ENCODE assay signal across 17 cellular contexts in the genomic region with DNA sequence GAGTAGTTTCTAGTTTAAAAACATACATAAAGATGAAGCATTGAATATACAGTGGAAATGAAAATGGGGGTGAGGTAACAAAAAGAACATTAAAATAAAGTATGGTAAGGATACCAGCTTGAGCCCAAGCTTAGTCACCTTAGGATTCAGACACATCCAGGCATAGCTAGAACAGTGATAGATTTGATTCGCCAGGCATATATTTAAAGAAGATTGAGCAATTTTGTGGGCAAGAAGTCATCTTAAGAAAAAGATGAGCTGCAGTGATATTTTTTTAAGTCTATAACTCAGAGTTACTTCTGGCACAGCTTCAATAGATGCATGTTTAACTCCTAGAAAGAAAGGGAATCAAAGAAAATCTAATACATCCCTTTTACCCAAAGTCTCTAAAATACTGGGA.
"Had no signal": no experiment of that assay in that cellular context is flagged by ENCODE, and none has a peak within 500 bp of the region (broad histone marks: within the 10 kb centered on the region; RNA-seq: fewer than 3 reads in every experiment).

No MANE protein-coding gene starts in this region.

- H3K27me3 Mint-ChIP-seq: activated CD4-positive, alpha-beta memory T cell treated with anti-CD3 and anti-CD28 coated beads, Interleukin-2, amount 10 ng/mL, durations not matched to agents 7 days and 5 days; activated CD4-positive, alpha-beta T cell treated with anti-CD3 and anti-CD28 coated beads for 36 hours; effector memory CD8-positive, alpha-beta T cell had no signal

- H3K4me1 ChIP-seq: heart right ventricle, left ventricle myocardium inferior, tibial artery had no signal

- H3K27me3 ChIP-seq: heart right ventricle, neural progenitor cell, ovary, tibial artery had no signal

- H3K27ac ChIP-seq: heart right ventricle, left ventricle myocardium inferior, neural progenitor cell, ovary, tibial artery, VCaP had no signal

- H3K9me3 ChIP-seq: heart right ventricle, left ventricle myocardium inferior, ovary, tibial artery had no signal

- H3K9me3 Mint-ChIP-seq: activated CD4-positive, alpha-beta memory T cell treated with anti-CD3 and anti-CD28 coated beads, Interleukin-2, amount 10 ng/mL, durations not matched to agents 7 days and 5 days; neural progenitor cell had no signal

- ATAC-seq: activated CD4-positive, alpha-beta T cell treated with anti-CD3 and anti-CD28 coated beads for 36 hours; effector memory CD8-positive, alpha-beta T cell; heart right ventricle; stimulated activated effector memory CD8-positive, alpha-beta T cell treated with anti-CD3 and anti-CD28 coated beads, Interleukin-12 subunit alpha, Interleukin-12 subunit beta, amount 100 ng/mL, for 72 hours had no signal

- H3K4me3 ChIP-seq: heart right ventricle, left ventricle myocardium inferior, neural progenitor cell, ovary, tibial artery had no signal

- H3K4me3 Mint-ChIP-seq: activated CD4-positive, alpha-beta memory T cell treated with anti-CD3 and anti-CD28 coated beads, Interleukin-2, amount 10 ng/mL, durations not matched to agents 7 days and 5 days; activated CD4-positive, alpha-beta T cell treated with anti-CD3 and anti-CD28 coated beads for 36 hours; activated T-helper 1 cell treated with anti-CD3 and anti-CD28 coated beads, Interleukin-12 subunit alpha, Interleukin-12 subunit beta, Interleukin-2, Interleukin-4 antibody, amounts not matched to agents 30 ng/mL and 10 ng/mL and 1 ng/mL, durations not matched to agents 14 hours and 24 hours and 36 hours; effector memory CD8-positive, alpha-beta T cell; neural progenitor cell; stimulated activated effector memory CD8-positive, alpha-beta T cell treated with anti-CD3 and anti-CD28 coated beads, Interleukin-12 subunit alpha, Interleukin-12 subunit beta, amount 100 ng/mL, for 72 hours had no signal

- H3K9ac ChIP-seq: neural progenitor cell had no signal

- H3K27ac Mint-ChIP-seq: activated CD4-positive, alpha-beta memory T cell treated with anti-CD3 and anti-CD28 coated beads, Interleukin-2, amount 10 ng/mL, durations not matched to agents 7 days and 5 days; activated CD4-positive, alpha-beta T cell treated with anti-CD3 and anti-CD28 coated beads for 36 hours; activated T-helper 1 cell treated with anti-CD3 and anti-CD28 coated beads, Interleukin-12 subunit alpha, Interleukin-12 subunit beta, Interleukin-2, Interleukin-4 antibody, amounts not matched to agents 30 ng/mL and 10 ng/mL and 1 ng/mL, durations not matched to agents 14 hours and 24 hours and 36 hours; effector memory CD8-positive, alpha-beta T cell; neural progenitor cell; stimulated activated effector memory CD8-positive, alpha-beta T cell treated with anti-CD3 and anti-CD28 coated beads, Interleukin-12 subunit alpha, Interleukin-12 subunit beta, amount 100 ng/mL, for 72 hours had no signal

- H3K36me3 Mint-ChIP-seq: stimulated activated effector memory CD8-positive, alpha-beta T cell treated with anti-CD3 and anti-CD28 coated beads, Interleukin-12 subunit alpha, Interleukin-12 subunit beta, amount 100 ng/mL, for 72 hours had no signal

- DNase-seq: activated CD4-positive, alpha-beta memory T cell treated with anti-CD3 and anti-CD28 coated beads, Interleukin-2, amount 10 ng/mL, durations not matched to agents 7 days and 5 days; activated CD4-positive, alpha-beta T cell treated with anti-CD3 and anti-CD28 coated beads for 36 hours; activated CD8-positive, alpha-beta memory T cell treated with anti-CD3 and anti-CD28 coated beads, Interleukin-2, amount 50 U/mL, for 4 hours; activated naive CD4-positive, alpha-beta T cell; central memory CD4-positive, alpha-beta T cell; effector memory CD8-positive, alpha-beta T cell; erythroblast; foreskin melanocyte; heart right ventricle; left ventricle myocardium inferior; ovary; T1000; tibial artery had no signal

- H3K36me3 ChIP-seq: heart right ventricle, left ventricle myocardium inferior, neural progenitor cell, ovary, tibial artery had no signal

- H3K4me1 Mint-ChIP-seq: activated CD4-positive, alpha-beta memory T cell treated with anti-CD3 and anti-CD28 coated beads, Interleukin-2, amount 10 ng/mL, durations not matched to agents 7 days and 5 days; activated CD4-positive, alpha-beta T cell treated with anti-CD3 and anti-CD28 coated beads for 36 hours; stimulated activated effector memory CD8-positive, alpha-beta T cell treated with anti-CD3 and anti-CD28 coated beads, Interleukin-12 subunit alpha, Interleukin-12 subunit beta, amount 100 ng/mL, for 72 hours had no signal
